11 cellular contexts compared by ENCODE assay signal in genomic region chr3:195105841-195106417, GRCh38.
DNase-seq lines count a peak whose midpoint lies in the region; ATAC-seq and TF ChIP-seq lines count a peak whose summit lies in the region.
"Had no signal": no experiment of that assay in that cellular context is flagged by ENCODE, and none has a peak within 500 bp of the region (broad histone marks: within the 10 kb centered on the region; RNA-seq: fewer than 3 reads in every experiment).

No MANE protein-coding gene starts in this region.

- no peak overlapping the region for H3K27ac Mint-ChIP-seq in activated CD4-positive, alpha-beta T cell treated with anti-CD3 and anti-CD28 coated beads for 36 hours
- H3K27ac Mint-ChIP-seq in activated naive CD8-positive, alpha-beta T cell treated with anti-CD3 and anti-CD28 coated beads, Interleukin-2, amount 10 ng/mL, durations not matched to agents 7 days and 5 days, result no peak overlapping the region

- no peaks in the 10 kb centered on the region for H3K9me3 Mint-ChIP-seq in activated CD4-positive, alpha-beta T cell treated with anti-CD3 and anti-CD28 coated beads for 36 hours (ENCODE audit: low read depth)
- H3K9me3 Mint-ChIP-seq in activated naive CD8-positive, alpha-beta T cell treated with anti-CD3 and anti-CD28 coated beads, Interleukin-2, amount 10 ng/mL, durations not matched to agents 7 days and 5 days, result no peaks in the 10 kb centered on the region

- H3K9ac ChIP-seq in stomach smooth muscle (ENCODE audit: low read length in 2 of 2), result peak overlapping the region in 1 of 2 donors; percentile 36

- no peak for DNase-seq in activated CD4-positive, alpha-beta T cell treated with anti-CD3 and anti-CD28 coated beads for 36 hours
- no peak for DNase-seq in activated CD4-positive, alpha-beta T cell treated with anti-CD3 and anti-CD28 coated beads, Interleukin-2, amount 50 U/mL, for 48 hours
- peak; percentile 37 for DNase-seq in activated naive CD8-positive, alpha-beta T cell treated with anti-CD3 and anti-CD28 coated beads, Interleukin-2, amount 10 ng/mL, durations not matched to agents 7 days and 5 days
- DNase-seq in left lobe of liver (ENCODE audit: low spot score) (no peak), ascending aorta (ENCODE audit: low spot score in 2 of 2) (no peak), dedifferentiated amniotic fluid mesenchymal stem cell (ENCODE audit: extremely low spot score) (no peak), SKM-1 treated with dmso at 0.1 percent for 144 hours (lab: John Stamatoyannopoulos, UW; ENCODE audit: unreplicated experiment) (no peak)
- DNase-seq: NCI-H1417 treated with DMSO at 0.1 percent for 48 hours had no signal

- no peaks in the 10 kb centered on the region for H3K36me3 Mint-ChIP-seq in activated CD4-positive, alpha-beta T cell treated with anti-CD3 and anti-CD28 coated beads for 36 hours (ENCODE audit: low read depth)
- H3K36me3 Mint-ChIP-seq in activated naive CD8-positive, alpha-beta T cell treated with anti-CD3 and anti-CD28 coated beads, Interleukin-2, amount 10 ng/mL, durations not matched to agents 7 days and 5 days, result no peaks in the 10 kb centered on the region

- CTCF ChIA-PET in activated CD4-positive, alpha-beta T cell treated with anti-CD3 and anti-CD28 coated beads for 36 hours (lab: Charles Lee), result interaction anchor here (0.5 to 2.2 kb wide), 8 partner anchors 22 to 435 kb away, joined by 3 to 13 read pairs (median 4); no protein-coding TSS in a partner anchor

- no peak overlapping the region for H3K27ac ChIP-seq in stomach smooth muscle (ENCODE audit: low read length)
- no peak overlapping the region for H3K27ac ChIP-seq in ascending aorta
- H3K27ac ChIP-seq: thyroid gland had no signal

- H3K4me1 ChIP-seq in stomach smooth muscle (ENCODE audit: control insufficient read depth, insufficient read depth, low read length) (peaks cover 15% of the 10 kb centered on the region), ascending aorta (peaks cover 0 to 5% of the 10 kb centered on the region in 2 donors)
- H3K4me1 ChIP-seq: thyroid gland had no signal

- H3K27me3 Mint-ChIP-seq in activated CD4-positive, alpha-beta T cell treated with anti-CD3 and anti-CD28 coated beads for 36 hours, result no peaks in the 10 kb centered on the region
- no peaks in the 10 kb centered on the region for H3K27me3 Mint-ChIP-seq in activated naive CD8-positive, alpha-beta T cell treated with anti-CD3 and anti-CD28 coated beads, Interleukin-2, amount 10 ng/mL, durations not matched to agents 7 days and 5 days

- intact Hi-C loops in activated CD4-positive, alpha-beta T cell treated with anti-CD3 and anti-CD28 coated beads for 36 hours (cut with DNase I, micrococcal nuclease), result loop anchor here (1.0 kb wide), 6 partner anchors 104 to 773 kb away; no protein-coding TSS in a partner anchor
- intact Hi-C loops in ascending aorta (cut with DNase I), result loop anchor here (1.0 to 5.0 kb wide), 3 partner anchors 154 to 424 kb away; no protein-coding TSS in a partner anchor

- H3K4me1 Mint-ChIP-seq in activated CD4-positive, alpha-beta T cell treated with anti-CD3 and anti-CD28 coated beads for 36 hours, result peaks cover 7% of the 10 kb centered on the region
- peaks cover 20% of the 10 kb centered on the region for H3K4me1 Mint-ChIP-seq in activated naive CD8-positive, alpha-beta T cell treated with anti-CD3 and anti-CD28 coated beads, Interleukin-2, amount 10 ng/mL, durations not matched to agents 7 days and 5 days

- H3K36me3 ChIP-seq in stomach smooth muscle (ENCODE audit: control insufficient read depth in 2 of 2, insufficient read depth in 2 of 2, low read length in 2 of 2) (peaks cover 0 to 3% of the 10 kb centered on the region in 2 donors), ascending aorta (no peaks in the 10 kb centered on the region)
- H3K36me3 ChIP-seq: spleen, thyroid gland had no signal

- no peaks in the 10 kb centered on the region for H3K27me3 ChIP-seq in stomach smooth muscle (ENCODE audit: control insufficient read depth in 1 of 2, insufficient read depth in 2 of 2, low read length in 2 of 2)
- no peaks in the 10 kb centered on the region for H3K27me3 ChIP-seq in ascending aorta
- H3K27me3 ChIP-seq: spleen, thyroid gland had no signal

- TF ChIP-seq CTCF in ascending aorta (IDR thresholded peaks at IDR 0.05), result no peak

- no peak for ATAC-seq in activated CD4-positive, alpha-beta T cell treated with anti-CD3 and anti-CD28 coated beads for 36 hours
- no peak for ATAC-seq in activated naive CD8-positive, alpha-beta T cell treated with anti-CD3 and anti-CD28 coated beads, Interleukin-2, amount 10 ng/mL, durations not matched to agents 7 days and 5 days (ENCODE audit: low read depth)
- peak; percentile 23 for ATAC-seq in left lobe of liver

- H3K9me3 ChIP-seq in stomach smooth muscle (ENCODE audit: control insufficient read depth in 2 of 2, low read length in 2 of 2) (no peaks in the 10 kb centered on the region), ascending aorta (no peaks in the 10 kb centered on the region)
- H3K9me3 ChIP-seq: spleen, thyroid gland had no signal

- H3K4me3 Mint-ChIP-seq in activated CD4-positive, alpha-beta T cell treated with anti-CD3 and anti-CD28 coated beads for 36 hours, result peak overlapping the region; percentile 9
- H3K4me3 Mint-ChIP-seq in activated naive CD8-positive, alpha-beta T cell treated with anti-CD3 and anti-CD28 coated beads, Interleukin-2, amount 10 ng/mL, durations not matched to agents 7 days and 5 days, result peak overlapping the region; percentile 50

- POLR2A ChIA-PET in activated CD4-positive, alpha-beta T cell treated with anti-CD3 and anti-CD28 coated beads for 36 hours (lab: Charles Lee), result no interaction called here
- POLR2A ChIA-PET in activated naive CD8-positive, alpha-beta T cell treated with anti-CD3 and anti-CD28 coated beads, Interleukin-2, amount 10 ng/mL, durations not matched to agents 7 days and 5 days (lab: Charles Lee), result no interaction called here

- peak overlapping the region; percentile 44 to 57 for H3K4me3 ChIP-seq in stomach smooth muscle (ENCODE audit: low read length in 2 of 2)
- H3K4me3 ChIP-seq in ascending aorta, result peak overlapping the region in 1 of 2 donors; percentile 40
- H3K4me3 ChIP-seq: thyroid gland had no signal
